ENCODE assay signal across 1 cellular context in the genomic region with DNA sequence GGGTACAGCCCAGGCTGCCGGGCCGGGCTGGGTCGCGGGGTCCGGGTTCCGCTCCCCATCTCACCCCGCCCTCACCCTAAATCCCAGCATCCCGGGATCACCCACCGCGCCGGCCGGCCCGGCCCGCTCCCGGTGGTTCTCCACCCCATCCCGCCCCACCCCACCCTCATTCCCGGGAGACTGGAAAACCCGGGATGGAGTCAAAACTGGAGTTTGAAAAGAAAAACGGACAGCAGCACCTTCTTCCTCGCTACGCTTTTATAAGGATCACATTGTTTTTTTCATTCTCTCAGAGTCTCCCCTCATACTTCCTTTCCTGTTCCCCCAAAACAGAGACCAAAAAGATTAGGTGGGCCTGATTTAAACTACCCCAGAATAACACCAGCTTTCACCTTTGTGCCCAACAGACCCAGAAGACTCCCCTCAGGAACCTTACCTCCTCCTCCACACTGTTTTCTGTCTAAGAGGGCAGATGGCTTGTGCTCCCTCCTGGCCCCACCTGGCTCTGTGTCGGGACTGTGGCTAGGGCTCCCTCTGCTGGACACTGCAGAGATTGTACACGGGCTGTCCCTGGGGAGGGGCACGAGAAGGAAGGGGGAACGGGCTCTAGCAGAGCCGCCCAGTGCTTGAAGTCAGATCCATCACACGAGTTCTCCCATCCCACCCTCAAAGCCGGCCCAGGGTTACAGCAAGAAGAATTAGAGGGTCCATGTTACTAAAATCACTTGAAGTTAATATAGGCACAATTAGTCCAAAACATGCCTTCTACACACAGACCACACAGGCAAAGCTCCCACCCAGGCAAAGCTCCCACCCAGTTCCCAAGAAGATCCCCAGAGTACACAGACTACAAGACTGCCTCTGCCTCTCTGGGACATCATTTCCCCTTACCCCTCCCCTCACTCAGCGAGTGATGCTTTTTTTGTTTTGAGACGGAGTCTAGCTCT.
TF ChIP-seq lines count a peak whose summit lies in the region.

No MANE protein-coding gene starts in this region.

TF ChIP-seq in HEK293, 187 proteins besides CTCF, POLR2A, EP300 and RAD21 (continued from another document and continues in another):
- TF ChIP-seq, protein P1, sequence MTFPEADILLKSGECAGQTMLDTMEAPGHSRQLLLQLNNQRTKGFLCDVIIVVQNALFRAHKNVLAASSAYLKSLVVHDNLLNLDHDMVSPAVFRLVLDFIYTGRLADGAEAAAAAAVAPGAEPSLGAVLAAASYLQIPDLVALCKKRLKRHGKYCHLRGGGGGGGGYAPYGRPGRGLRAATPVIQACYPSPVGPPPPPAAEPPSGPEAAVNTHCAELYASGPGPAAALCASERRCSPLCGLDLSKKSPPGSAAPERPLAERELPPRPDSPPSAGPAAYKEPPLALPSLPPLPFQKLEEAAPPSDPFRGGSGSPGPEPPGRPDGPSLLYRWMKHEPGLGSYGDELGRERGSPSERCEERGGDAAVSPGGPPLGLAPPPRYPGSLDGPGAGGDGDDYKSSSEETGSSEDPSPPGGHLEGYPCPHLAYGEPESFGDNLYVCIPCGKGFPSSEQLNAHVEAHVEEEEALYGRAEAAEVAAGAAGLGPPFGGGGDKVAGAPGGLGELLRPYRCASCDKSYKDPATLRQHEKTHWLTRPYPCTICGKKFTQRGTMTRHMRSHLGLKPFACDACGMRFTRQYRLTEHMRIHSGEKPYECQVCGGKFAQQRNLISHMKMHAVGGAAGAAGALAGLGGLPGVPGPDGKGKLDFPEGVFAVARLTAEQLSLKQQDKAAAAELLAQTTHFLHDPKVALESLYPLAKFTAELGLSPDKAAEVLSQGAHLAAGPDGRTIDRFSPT (tag by site-specific recombination; IDR thresholded peaks at IDR 0.05), result peak; percentile 27; the same call in 1 of the 2 replicates
- TF ChIP-seq ZNF549 (tag by site-specific recombination; IDR thresholded peaks at IDR 0.05), result no peak
- peak; percentile 86 for TF ChIP-seq SP3 (tag by site-specific recombination; IDR thresholded peaks at IDR 0.05)
- TF ChIP-seq KLF8 (tag by site-specific recombination; IDR thresholded peaks at IDR 0.05), result peak; percentile 91
- peak; percentile 72; the same call in 1 of the 2 replicates for TF ChIP-seq ZNF561 (tag by site-specific recombination; IDR thresholded peaks at IDR 0.05; ENCODE audit: borderline replicate concordance)
- no peak for TF ChIP-seq SALL2 (tag by site-specific recombination; IDR thresholded peaks at IDR 0.05; ENCODE audit: borderline replicate concordance)
- peak; percentile 88 for TF ChIP-seq GLIS2 (tag by site-specific recombination; IDR thresholded peaks at IDR 0.05)
- TF ChIP-seq ZNF211 (tag by site-specific recombination; IDR thresholded peaks at IDR 0.05; ENCODE audit: low read depth), result no peak
- TF ChIP-seq, protein P2, sequence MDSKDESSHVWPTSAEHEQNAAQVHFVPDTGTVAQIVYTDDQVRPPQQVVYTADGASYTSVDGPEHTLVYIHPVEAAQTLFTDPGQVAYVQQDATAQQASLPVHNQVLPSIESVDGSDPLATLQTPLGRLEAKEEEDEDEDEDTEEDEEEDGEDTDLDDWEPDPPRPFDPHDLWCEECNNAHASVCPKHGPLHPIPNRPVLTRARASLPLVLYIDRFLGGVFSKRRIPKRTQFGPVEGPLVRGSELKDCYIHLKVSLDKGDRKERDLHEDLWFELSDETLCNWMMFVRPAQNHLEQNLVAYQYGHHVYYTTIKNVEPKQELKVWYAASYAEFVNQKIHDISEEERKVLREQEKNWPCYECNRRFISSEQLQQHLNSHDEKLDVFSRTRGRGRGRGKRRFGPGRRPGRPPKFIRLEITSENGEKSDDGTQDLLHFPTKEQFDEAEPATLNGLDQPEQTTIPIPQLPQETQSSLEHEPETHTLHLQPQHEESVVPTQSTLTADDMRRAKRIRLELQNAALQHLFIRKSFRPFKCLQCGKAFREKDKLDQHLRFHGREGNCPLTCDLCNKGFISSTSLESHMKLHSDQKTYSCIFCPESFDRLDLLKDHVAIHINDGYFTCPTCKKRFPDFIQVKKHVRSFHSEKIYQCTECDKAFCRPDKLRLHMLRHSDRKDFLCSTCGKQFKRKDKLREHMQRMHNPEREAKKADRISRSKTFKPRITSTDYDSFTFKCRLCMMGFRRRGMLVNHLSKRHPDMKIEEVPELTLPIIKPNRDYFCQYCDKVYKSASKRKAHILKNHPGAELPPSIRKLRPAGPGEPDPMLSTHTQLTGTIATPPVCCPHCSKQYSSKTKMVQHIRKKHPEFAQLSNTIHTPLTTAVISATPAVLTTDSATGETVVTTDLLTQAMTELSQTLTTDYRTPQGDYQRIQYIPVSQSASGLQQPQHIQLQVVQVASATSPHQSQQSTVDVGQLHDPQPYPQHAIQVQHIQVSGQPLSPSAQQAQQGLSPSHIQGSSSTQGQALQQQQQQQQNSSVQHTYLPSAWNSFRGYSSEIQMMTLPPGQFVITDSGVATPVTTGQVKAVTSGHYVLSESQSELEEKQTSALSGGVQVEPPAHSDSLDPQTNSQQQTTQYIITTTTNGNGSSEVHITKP (tag by site-specific recombination; IDR thresholded peaks at IDR 0.05), result peak; percentile 90
- TF ChIP-seq, protein P3, sequence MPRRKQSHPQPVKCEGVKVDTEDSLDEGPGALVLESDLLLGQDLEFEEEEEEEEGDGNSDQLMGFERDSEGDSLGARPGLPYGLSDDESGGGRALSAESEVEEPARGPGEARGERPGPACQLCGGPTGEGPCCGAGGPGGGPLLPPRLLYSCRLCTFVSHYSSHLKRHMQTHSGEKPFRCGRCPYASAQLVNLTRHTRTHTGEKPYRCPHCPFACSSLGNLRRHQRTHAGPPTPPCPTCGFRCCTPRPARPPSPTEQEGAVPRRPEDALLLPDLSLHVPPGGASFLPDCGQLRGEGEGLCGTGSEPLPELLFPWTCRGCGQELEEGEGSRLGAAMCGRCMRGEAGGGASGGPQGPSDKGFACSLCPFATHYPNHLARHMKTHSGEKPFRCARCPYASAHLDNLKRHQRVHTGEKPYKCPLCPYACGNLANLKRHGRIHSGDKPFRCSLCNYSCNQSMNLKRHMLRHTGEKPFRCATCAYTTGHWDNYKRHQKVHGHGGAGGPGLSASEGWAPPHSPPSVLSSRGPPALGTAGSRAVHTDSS (tag by site-specific recombination; IDR thresholded peaks at IDR 0.05), result 0 out of 2 replicates have a peak, but pooled peaks have one; percentile 32
- TF ChIP-seq ZXDB (tag by site-specific recombination; IDR thresholded peaks at IDR 0.05), result peak; percentile 56; the same call in 1 of the 2 replicates
- TF ChIP-seq ZEB2 (tag by site-specific recombination; IDR thresholded peaks at IDR 0.05), result peak; percentile 98
- TF ChIP-seq ZNF324 (tag by site-specific recombination; IDR thresholded peaks at IDR 0.05), result peak; percentile 78
- no peak for TF ChIP-seq ZNF701 (tag by site-specific recombination; IDR thresholded peaks at IDR 0.05)
- no peak for TF ChIP-seq BCL11B (tag by site-specific recombination; IDR thresholded peaks at IDR 0.05; ENCODE audit: low read depth)
- peak; percentile 89 for TF ChIP-seq ZNF654 (tag by site-specific recombination; IDR thresholded peaks at IDR 0.05; ENCODE audit: low read depth)
- TF ChIP-seq ZNF670 (tag by site-specific recombination; IDR thresholded peaks at IDR 0.05; ENCODE audit: low read depth), result no peak
- TF ChIP-seq KLF16 (tag by site-specific recombination; IDR thresholded peaks at IDR 0.05), result peak; percentile 65
- TF ChIP-seq ZSCAN30 (tag by site-specific recombination; IDR thresholded peaks at IDR 0.05), result peak; percentile 60; the same call in 1 of the 2 replicates
- TF ChIP-seq ZNF629 (tag by site-specific recombination; IDR thresholded peaks at IDR 0.05), result peak; percentile 73
- TF ChIP-seq, protein P4, sequence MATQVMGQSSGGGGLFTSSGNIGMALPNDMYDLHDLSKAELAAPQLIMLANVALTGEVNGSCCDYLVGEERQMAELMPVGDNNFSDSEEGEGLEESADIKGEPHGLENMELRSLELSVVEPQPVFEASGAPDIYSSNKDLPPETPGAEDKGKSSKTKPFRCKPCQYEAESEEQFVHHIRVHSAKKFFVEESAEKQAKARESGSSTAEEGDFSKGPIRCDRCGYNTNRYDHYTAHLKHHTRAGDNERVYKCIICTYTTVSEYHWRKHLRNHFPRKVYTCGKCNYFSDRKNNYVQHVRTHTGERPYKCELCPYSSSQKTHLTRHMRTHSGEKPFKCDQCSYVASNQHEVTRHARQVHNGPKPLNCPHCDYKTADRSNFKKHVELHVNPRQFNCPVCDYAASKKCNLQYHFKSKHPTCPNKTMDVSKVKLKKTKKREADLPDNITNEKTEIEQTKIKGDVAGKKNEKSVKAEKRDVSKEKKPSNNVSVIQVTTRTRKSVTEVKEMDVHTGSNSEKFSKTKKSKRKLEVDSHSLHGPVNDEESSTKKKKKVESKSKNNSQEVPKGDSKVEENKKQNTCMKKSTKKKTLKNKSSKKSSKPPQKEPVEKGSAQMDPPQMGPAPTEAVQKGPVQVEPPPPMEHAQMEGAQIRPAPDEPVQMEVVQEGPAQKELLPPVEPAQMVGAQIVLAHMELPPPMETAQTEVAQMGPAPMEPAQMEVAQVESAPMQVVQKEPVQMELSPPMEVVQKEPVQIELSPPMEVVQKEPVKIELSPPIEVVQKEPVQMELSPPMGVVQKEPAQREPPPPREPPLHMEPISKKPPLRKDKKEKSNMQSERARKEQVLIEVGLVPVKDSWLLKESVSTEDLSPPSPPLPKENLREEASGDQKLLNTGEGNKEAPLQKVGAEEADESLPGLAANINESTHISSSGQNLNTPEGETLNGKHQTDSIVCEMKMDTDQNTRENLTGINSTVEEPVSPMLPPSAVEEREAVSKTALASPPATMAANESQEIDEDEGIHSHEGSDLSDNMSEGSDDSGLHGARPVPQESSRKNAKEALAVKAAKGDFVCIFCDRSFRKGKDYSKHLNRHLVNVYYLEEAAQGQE (tag by site-specific recombination; IDR thresholded peaks at IDR 0.05), result peak; percentile 82
- TF ChIP-seq ZNF76 (tag by site-specific recombination; IDR thresholded peaks at IDR 0.05; ENCODE audit: borderline replicate concordance, low read depth), result no peak; the same call in 1 of the 2 replicates
- no peak for TF ChIP-seq ZNF544 (tag by site-specific recombination; IDR thresholded peaks at IDR 0.05)
- TF ChIP-seq TRIM28 (IDR thresholded peaks at IDR 0.05; ENCODE audit: borderline replicate concordance, low read length), result peak; percentile 93
- TF ChIP-seq ZBTB48 (tag by site-specific recombination; IDR thresholded peaks at IDR 0.05), result peak; percentile 32; the same call in 1 of the 2 replicates
- peak; percentile 89 for TF ChIP-seq ZNF600 (tag by site-specific recombination; IDR thresholded peaks at IDR 0.05)
- TF ChIP-seq ZNF558 (tag by site-specific recombination; IDR thresholded peaks at IDR 0.05), result peak; percentile 68; the same call in 1 of the 2 replicates
- TF ChIP-seq ZNF423 (tag by site-specific recombination; IDR thresholded peaks at IDR 0.05), result peak; percentile 86
- TF ChIP-seq, protein P5, sequence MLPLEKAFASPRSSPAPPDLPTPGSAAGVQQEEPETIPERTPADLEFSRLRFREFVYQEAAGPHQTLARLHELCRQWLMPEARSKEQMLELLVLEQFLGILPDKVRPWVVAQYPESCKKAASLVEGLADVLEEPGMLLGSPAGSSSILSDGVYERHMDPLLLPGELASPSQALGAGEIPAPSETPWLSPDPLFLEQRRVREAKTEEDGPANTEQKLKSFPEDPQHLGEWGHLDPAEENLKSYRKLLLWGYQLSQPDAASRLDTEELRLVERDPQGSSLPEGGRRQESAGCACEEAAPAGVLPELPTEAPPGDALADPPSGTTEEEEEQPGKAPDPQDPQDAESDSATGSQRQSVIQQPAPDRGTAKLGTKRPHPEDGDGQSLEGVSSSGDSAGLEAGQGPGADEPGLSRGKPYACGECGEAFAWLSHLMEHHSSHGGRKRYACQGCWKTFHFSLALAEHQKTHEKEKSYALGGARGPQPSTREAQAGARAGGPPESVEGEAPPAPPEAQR (tag by site-specific recombination; IDR thresholded peaks at IDR 0.05), result 0 out of 2 replicates have a peak, but pooled peaks have one; percentile 29
- TF ChIP-seq ZNF366 (tag by site-specific recombination; conservative IDR thresholded peaks at IDR 0.05), result peak; percentile 96
- no peak for TF ChIP-seq ZNF433 (tag by site-specific recombination; IDR thresholded peaks at IDR 0.05; ENCODE audit: low read depth)
- peak; percentile 76 for TF ChIP-seq ZNF2 (tag by site-specific recombination; IDR thresholded peaks at IDR 0.05)
- peak; percentile 67 for TF ChIP-seq ZNF394 (tag by site-specific recombination; IDR thresholded peaks at IDR 0.05; ENCODE audit: borderline replicate concordance)
- peak; percentile 75 for TF ChIP-seq SP7 (tag by site-specific recombination; IDR thresholded peaks at IDR 0.05)
- peak; percentile 70 for TF ChIP-seq ZBTB8A (tag by site-specific recombination; IDR thresholded peaks at IDR 0.05)
- TF ChIP-seq MZF1 (tag by site-specific recombination; IDR thresholded peaks at IDR 0.05; ENCODE audit: borderline replicate concordance), result peak; percentile 76; the same call in 1 of the 2 replicates
- TF ChIP-seq ZNF48 (tag by site-specific recombination; IDR thresholded peaks at IDR 0.05), result no peak
- TF ChIP-seq, protein P6, sequence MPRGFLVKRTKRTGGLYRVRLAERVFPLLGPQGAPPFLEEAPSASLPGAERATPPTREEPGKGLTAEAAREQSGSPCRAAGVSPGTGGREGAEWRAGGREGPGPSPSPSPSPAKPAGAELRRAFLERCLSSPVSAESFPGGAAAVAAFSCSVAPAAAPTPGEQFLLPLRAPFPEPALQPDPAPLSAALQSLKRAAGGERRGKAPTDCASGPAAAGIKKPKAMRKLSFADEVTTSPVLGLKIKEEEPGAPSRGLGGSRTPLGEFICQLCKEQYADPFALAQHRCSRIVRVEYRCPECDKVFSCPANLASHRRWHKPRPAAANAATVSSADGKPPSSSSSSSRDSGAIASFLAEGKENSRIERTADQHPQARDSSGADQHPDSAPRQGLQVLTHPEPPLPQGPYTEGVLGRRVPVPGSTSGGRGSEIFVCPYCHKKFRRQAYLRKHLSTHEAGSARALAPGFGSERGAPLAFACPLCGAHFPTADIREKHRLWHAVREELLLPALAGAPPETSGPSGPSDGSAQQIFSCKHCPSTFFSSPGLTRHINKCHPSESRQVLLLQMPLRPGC (tag by site-specific recombination; IDR thresholded peaks at IDR 0.05), result no peak
- TF ChIP-seq ZNF132 (tag by site-specific recombination; IDR thresholded peaks at IDR 0.05; ENCODE audit: borderline replicate concordance), result no peak
- TF ChIP-seq ZNF24 (tag by site-specific recombination; IDR thresholded peaks at IDR 0.05), result peak; percentile 86
- TF ChIP-seq ZFP37 (tag by site-specific recombination; IDR thresholded peaks at IDR 0.05), result 0 out of 2 replicates have a peak, but pooled peaks have one; percentile 28
- TF ChIP-seq KLF1 (tag by site-specific recombination; IDR thresholded peaks at IDR 0.05), result no peak
- TF ChIP-seq GFI1B (tag by site-specific recombination; IDR thresholded peaks at IDR 0.05), result 0 out of 2 replicates have a peak, but pooled peaks have one; percentile 10
- TF ChIP-seq ZNF341 (tag by site-specific recombination; IDR thresholded peaks at IDR 0.05; ENCODE audit: low read depth), result peak; percentile 38; the same call in 1 of the 2 replicates
- TF ChIP-seq KLF10 (tag by site-specific recombination; IDR thresholded peaks at IDR 0.05), result peak; percentile 64; the same call in 1 of the 2 replicates
- TF ChIP-seq ZNF660 (tag by site-specific recombination; IDR thresholded peaks at IDR 0.05), result 0 out of 2 replicates have a peak, but pooled peaks have one; percentile 87
- no peak for TF ChIP-seq HOXA7 (CRISPR knock-in tag; IDR thresholded peaks at IDR 0.05; ENCODE audit: borderline replicate concordance)
- peak; percentile 98 for TF ChIP-seq IKZF3 (tag by site-specific recombination; IDR thresholded peaks at IDR 0.05)
- peak; percentile 84 for TF ChIP-seq ZNF335 (tag by site-specific recombination; conservative IDR thresholded peaks at IDR 0.05)
